In the genomic region with DNA sequence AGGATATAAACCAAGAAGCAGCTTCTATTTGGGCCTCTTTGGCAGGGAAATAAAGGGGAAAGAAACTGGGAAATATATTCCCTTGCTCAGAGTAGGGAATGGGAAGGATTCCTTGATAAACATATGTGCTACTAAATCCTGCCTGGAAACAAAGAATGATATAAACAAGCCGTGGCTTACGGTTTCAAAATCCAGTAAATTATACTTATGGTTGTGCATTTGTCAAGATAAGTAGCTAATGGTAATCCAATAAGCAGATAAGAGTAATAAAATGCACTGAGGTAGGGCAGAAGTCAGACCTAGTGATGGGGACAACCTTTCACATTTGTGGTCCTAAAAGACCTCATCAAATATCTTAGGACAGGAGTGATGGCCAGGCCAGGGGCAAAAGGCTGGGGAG, we compare ENCODE assay signal across 31 cellular contexts.
"Had no signal": no experiment of that assay in that cellular context is flagged by ENCODE, and none has a peak within 500 bp of the region (broad histone marks: within the 10 kb centered on the region; RNA-seq: fewer than 3 reads in every experiment).

No MANE protein-coding gene starts in this region.

- H3K4me3 ChIP-seq: adrenal gland, body of pancreas, breast epithelium, cardiac muscle cell, colonic mucosa, esophagus muscularis mucosa, gastrocnemius medialis, heart left ventricle had no signal

- H3K27me3 Mint-ChIP-seq: activated CD4-positive, alpha-beta memory T cell treated with anti-CD3 and anti-CD28 coated beads, Interleukin-2, amount 10 ng/mL, durations not matched to agents 7 days and 5 days; activated CD4-positive, alpha-beta T cell treated with anti-CD3 and anti-CD28 coated beads, Interleukin-2, amount 10 ng/mL, durations not matched to agents 24 days and 14 days; activated naive CD4-positive, alpha-beta T cell treated with anti-CD3 and anti-CD28 coated beads, Interleukin-2, amount 10 ng/mL, durations not matched to agents 7 days and 5 days; activated T-cell treated with anti-CD3 and anti-CD28 coated beads, Interleukin-2, amount 50 U/mL, for 24 hours had no signal

- H3K9me3 Mint-ChIP-seq: activated CD4-positive, alpha-beta memory T cell treated with anti-CD3 and anti-CD28 coated beads, Interleukin-2, amount 10 ng/mL, durations not matched to agents 7 days and 5 days; activated CD4-positive, alpha-beta T cell treated with anti-CD3 and anti-CD28 coated beads, Interleukin-2, amount 10 ng/mL, durations not matched to agents 24 days and 14 days; activated naive CD4-positive, alpha-beta T cell treated with anti-CD3 and anti-CD28 coated beads, Interleukin-2, amount 10 ng/mL, durations not matched to agents 7 days and 5 days; activated T-cell treated with anti-CD3 and anti-CD28 coated beads, Interleukin-2, amount 50 U/mL, for 24 hours had no signal

- ATAC-seq: activated CD4-positive, alpha-beta T cell treated with anti-CD3 and anti-CD28 coated beads for 36 hours; activated naive CD4-positive, alpha-beta T cell treated with anti-CD3 and anti-CD28 coated beads, Interleukin-2, amount 50 U/mL, for 72 hours; activated T-cell treated with anti-CD3 and anti-CD28 coated beads, Interleukin-2, amount 50 U/mL, for 72 hours; body of pancreas; foreskin keratinocyte; gastrocnemius medialis; heart left ventricle; T-helper 17 cell had no signal

- DNase-seq: activated CD4-positive, alpha-beta memory T cell treated with anti-CD3 and anti-CD28 coated beads, Interleukin-2, amount 10 ng/mL, durations not matched to agents 7 days and 5 days; activated CD4-positive, alpha-beta T cell treated with anti-CD3 and anti-CD28 coated beads for 36 hours; activated CD4-positive, alpha-beta T cell treated with anti-CD3 and anti-CD28 coated beads, Interleukin-2, amount 10 ng/mL, durations not matched to agents 24 days and 14 days; activated CD4-positive, alpha-beta T cell treated with anti-CD3 and anti-CD28 coated beads, Interleukin-2, amount 50 U/mL, for 4 hours; activated CD4-positive, CD25-positive, alpha-beta regulatory T cell; activated CD4-positive, CD25-positive, alpha-beta regulatory T cell treated with anti-CD3 and anti-CD28 coated beads, Interleukin-2, amount 50 U/mL, for 72 hours; activated CD8-positive, alpha-beta memory T cell treated with anti-CD3 and anti-CD28 coated beads, Interleukin-2, amount 50 U/mL, for 48 hours; activated gamma-delta T cell; activated naive CD4-positive, alpha-beta T cell; activated naive CD4-positive, alpha-beta T cell treated with anti-CD3 and anti-CD28 coated beads, Interleukin-2, amount 10 ng/mL, durations not matched to agents 7 days and 5 days; activated T-cell treated with anti-CD3 and anti-CD28 coated beads for 4 hours; activated T-cell treated with anti-CD3 and anti-CD28 coated beads, Interleukin-2, amount 50 U/mL, for 24 hours; activated T-cell treated with anti-CD3 and anti-CD28 coated beads, Interleukin-2, amount 50 U/mL, for 72 hours; adrenal gland; aorta; body of pancreas; central memory CD4-positive, alpha-beta T cell; cerebellar nuclear complex; colonic mucosa; effector memory CD4-positive, alpha-beta T cell; erythroblast; foreskin keratinocyte; gastrocnemius medialis; glutamatergic neuron; heart left ventricle; T-helper 1 cell; T-helper 17 cell had no signal

- H3K27ac Mint-ChIP-seq: activated CD4-positive, alpha-beta memory T cell treated with anti-CD3 and anti-CD28 coated beads, Interleukin-2, amount 10 ng/mL, durations not matched to agents 7 days and 5 days; activated CD4-positive, alpha-beta T cell treated with anti-CD3 and anti-CD28 coated beads for 36 hours; activated CD4-positive, alpha-beta T cell treated with anti-CD3 and anti-CD28 coated beads, Interleukin-2, amount 10 ng/mL, durations not matched to agents 24 days and 14 days; activated naive CD4-positive, alpha-beta T cell treated with anti-CD3 and anti-CD28 coated beads, Interleukin-2, amount 10 ng/mL, durations not matched to agents 7 days and 5 days; activated naive CD4-positive, alpha-beta T cell treated with anti-CD3 and anti-CD28 coated beads, Interleukin-2, amount 50 U/mL, for 72 hours; activated T-cell treated with anti-CD3 and anti-CD28 coated beads, Interleukin-2, amount 50 U/mL, for 24 hours; activated T-cell treated with anti-CD3 and anti-CD28 coated beads, Interleukin-2, amount 50 U/mL, for 72 hours; T-helper 17 cell had no signal

- H3K9me3 ChIP-seq: adrenal gland, body of pancreas, breast epithelium, colonic mucosa, esophagus muscularis mucosa, gastrocnemius medialis, heart left ventricle had no signal

- H3K4me1 ChIP-seq: adrenal gland, breast epithelium, colonic mucosa, esophagus muscularis mucosa, foreskin keratinocyte, gastrocnemius medialis, heart left ventricle had no signal

- H3K36me3 ChIP-seq: adrenal gland, breast epithelium, cardiac muscle cell, colonic mucosa, esophagus muscularis mucosa, gastrocnemius medialis, heart left ventricle had no signal

- H3K4me1 Mint-ChIP-seq: activated CD4-positive, alpha-beta memory T cell treated with anti-CD3 and anti-CD28 coated beads, Interleukin-2, amount 10 ng/mL, durations not matched to agents 7 days and 5 days; activated CD4-positive, alpha-beta T cell treated with anti-CD3 and anti-CD28 coated beads for 36 hours; activated CD4-positive, alpha-beta T cell treated with anti-CD3 and anti-CD28 coated beads, Interleukin-2, amount 10 ng/mL, durations not matched to agents 24 days and 14 days; activated naive CD4-positive, alpha-beta T cell treated with anti-CD3 and anti-CD28 coated beads, Interleukin-2, amount 10 ng/mL, durations not matched to agents 7 days and 5 days; T-helper 17 cell had no signal

- H3K27ac ChIP-seq: adrenal gland, body of pancreas, breast epithelium, cardiac muscle cell, colonic mucosa, esophagus muscularis mucosa, foreskin keratinocyte, gastrocnemius medialis, heart left ventricle had no signal

- H3K27me3 ChIP-seq: adrenal gland, body of pancreas, breast epithelium, esophagus muscularis mucosa, foreskin keratinocyte, gastrocnemius medialis had no signal

- H3K4me3 Mint-ChIP-seq: activated CD4-positive, alpha-beta memory T cell treated with anti-CD3 and anti-CD28 coated beads, Interleukin-2, amount 10 ng/mL, durations not matched to agents 7 days and 5 days; activated CD4-positive, alpha-beta T cell treated with anti-CD3 and anti-CD28 coated beads for 36 hours; activated CD4-positive, alpha-beta T cell treated with anti-CD3 and anti-CD28 coated beads, Interleukin-2, amount 10 ng/mL, durations not matched to agents 24 days and 14 days; activated naive CD4-positive, alpha-beta T cell treated with anti-CD3 and anti-CD28 coated beads, Interleukin-2, amount 10 ng/mL, durations not matched to agents 7 days and 5 days; activated T-cell treated with anti-CD3 and anti-CD28 coated beads, Interleukin-2, amount 50 U/mL, for 24 hours; activated T-cell treated with anti-CD3 and anti-CD28 coated beads, Interleukin-2, amount 50 U/mL, for 72 hours; T-helper 17 cell had no signal

- H3K36me3 Mint-ChIP-seq: activated naive CD4-positive, alpha-beta T cell treated with anti-CD3 and anti-CD28 coated beads, Interleukin-2, amount 10 ng/mL, durations not matched to agents 7 days and 5 days; activated naive CD4-positive, alpha-beta T cell treated with anti-CD3 and anti-CD28 coated beads, Interleukin-2, amount 50 U/mL, for 72 hours had no signal
